ENCODE assay signal across 8 cellular contexts in the genomic region with DNA sequence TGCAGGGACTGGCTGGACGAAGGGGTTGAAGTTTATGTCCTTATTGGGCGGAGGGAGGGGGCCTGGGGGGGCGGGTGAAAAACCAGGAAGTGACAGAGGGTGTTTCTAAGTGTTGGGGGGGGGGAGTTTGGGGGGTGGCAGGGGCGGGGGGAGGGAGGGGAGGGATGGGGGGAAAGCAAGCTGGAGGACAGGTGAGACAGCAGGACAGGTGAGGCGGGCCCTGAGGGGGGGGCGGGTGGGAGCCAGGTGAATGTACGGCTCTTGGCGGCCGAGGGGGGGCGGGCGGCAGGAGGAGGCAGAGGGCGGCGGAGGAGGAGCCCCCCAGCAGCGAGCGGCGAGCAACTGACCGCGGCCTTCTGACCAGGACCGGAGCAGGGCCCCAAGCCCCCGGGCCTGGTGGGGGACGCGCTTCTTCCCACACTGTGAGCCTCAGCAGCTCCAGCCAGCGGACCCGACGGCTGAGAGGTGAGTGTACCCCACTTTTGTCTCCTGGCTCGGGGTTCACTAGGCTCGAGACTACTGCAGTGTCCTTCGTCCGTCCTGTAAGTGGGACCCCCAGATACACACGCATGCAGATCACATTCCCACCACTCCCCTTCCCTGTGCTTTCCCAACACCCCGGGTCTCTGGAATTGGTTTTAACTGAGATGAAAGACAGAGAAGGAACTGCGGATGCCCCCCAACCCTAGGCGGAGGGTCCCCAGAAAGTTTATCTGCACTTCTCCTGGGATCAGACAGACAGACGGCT. TPM values are rescaled to one million over a fixed set of nuclear protein-coding genes. Genes with fewer than 3 reads are reported as not detected.
A peak's percentile ranks its signal among the peaks of the same experiment; 100 is the strongest.
DNase-seq lines count a peak whose midpoint lies in the region; ATAC-seq and TF ChIP-seq lines count a peak whose summit lies in the region.

Gene ZBTB7B, plus strand, starts transcription at position 324 of the 748 bp plus-strand sequence. CDS start 11,859 bp downstream, outside the sequence.

- H3K9me3 Mint-ChIP-seq in stimulated activated naive CD8-positive, alpha-beta T cell treated with anti-CD3 and anti-CD28 coated beads, Interleukin-15, Interleukin-2, amounts not matched to agents 100 ng/mL and 50 ng/mL, for 24 hours, result no peaks in the 10 kb centered on the region
- no peaks in the 10 kb centered on the region for H3K9me3 Mint-ChIP-seq in MCF 10A (ENCODE audit: unreplicated experiment)

- H3K27me3 Mint-ChIP-seq in stimulated activated naive CD8-positive, alpha-beta T cell treated with anti-CD3 and anti-CD28 coated beads, Interleukin-15, Interleukin-2, amounts not matched to agents 100 ng/mL and 50 ng/mL, for 24 hours, result no peaks in the 10 kb centered on the region
- H3K27me3 Mint-ChIP-seq in MCF 10A (ENCODE audit: insufficient read depth, unreplicated experiment), result no peaks in the 10 kb centered on the region

- no peak for DNase-seq in stimulated activated naive CD8-positive, alpha-beta T cell treated with anti-CD3 and anti-CD28 coated beads, Interleukin-15, Interleukin-2, amounts not matched to agents 100 U/mL and 50 U/mL, for 24 hours
- DNase-seq in NCI-H69 (lab: John Stamatoyannopoulos, UW) (peak; percentile 68), MCF 10A (ENCODE audit: unreplicated experiment) (peak; percentile 62), islet precursor cell (peak; percentile 72), smooth muscle cell (lab: John Stamatoyannopoulos, UW; ENCODE audit: unreplicated experiment) (peak; percentile 51), NCI-H187 treated with DMSO at 0.1 percent for 48 hours (lab: John Stamatoyannopoulos, UW) (no peak)

- POLR2A ChIA-PET in MCF 10A (lab: Yijun Ruan, JAX), result interaction anchor here (0.6 to 41.1 kb wide), 17 partner anchors 14 to 1478 kb away, joined by 3 to 1917 read pairs (median 6); partner anchors contain the start of genes ADAM15, CKS1B, FLAD1 and PBXIP1

- CTCF ChIA-PET in MCF 10A (lab: Yijun Ruan, JAX), result interaction anchor here (0.6 to 4.2 kb wide), 16 partner anchors 10 to 675 kb away, joined by 3 to 64 read pairs (median 4); partner anchors contain the start of genes CKS1B, FLAD1, PYGO2 and SHC1

- H2AFZ ChIP-seq in smooth muscle cell (ENCODE audit: low read depth), result peak within 1 kb of the TSS; percentile 50

- peaks cover 35% of the 10 kb centered on the region for H3K79me2 ChIP-seq in smooth muscle cell (ENCODE audit: low read depth)

- H3K4me1 Mint-ChIP-seq in stimulated activated naive CD8-positive, alpha-beta T cell treated with anti-CD3 and anti-CD28 coated beads, Interleukin-15, Interleukin-2, amounts not matched to agents 100 ng/mL and 50 ng/mL, for 24 hours (ENCODE audit: low read depth), result peaks cover 64% of the 10 kb centered on the region
- H3K4me1 Mint-ChIP-seq in MCF 10A (ENCODE audit: insufficient read depth, unreplicated experiment), result peaks cover 56% of the 10 kb centered on the region

- peaks cover 16% of the 10 kb centered on the region for H3K4me1 ChIP-seq in smooth muscle cell (ENCODE audit: low read depth)

- no peaks in the 10 kb centered on the region for H3K27me3 ChIP-seq in smooth muscle cell (ENCODE audit: low read depth)

- peak within 1 kb of the TSS; percentile 94 for H3K27ac Mint-ChIP-seq in stimulated activated naive CD8-positive, alpha-beta T cell treated with anti-CD3 and anti-CD28 coated beads, Interleukin-15, Interleukin-2, amounts not matched to agents 100 ng/mL and 50 ng/mL, for 24 hours
- H3K27ac Mint-ChIP-seq in MCF 10A (ENCODE audit: low read depth, unreplicated experiment), result peak within 1 kb of the TSS; percentile 97

- BruUV-seq in MCF 10A (replicated peaks; lab: Mats Ljungman, UMichigan), result no TSS peak

- no peak for ATAC-seq in stimulated activated naive CD8-positive, alpha-beta T cell treated with anti-CD3 and anti-CD28 coated beads, Interleukin-15, Interleukin-2, amounts not matched to agents 100 U/mL and 50 U/mL, for 24 hours
- ATAC-seq in HG03520 (IDR thresholded peaks at IDR 0.05; ENCODE audit: unreplicated experiment), result no peak

- peak within 1 kb of the TSS; percentile 95 for H3K27ac ChIP-seq in smooth muscle cell (ENCODE audit: low read depth)

- H3K36me3 Mint-ChIP-seq in stimulated activated naive CD8-positive, alpha-beta T cell treated with anti-CD3 and anti-CD28 coated beads, Interleukin-15, Interleukin-2, amounts not matched to agents 100 ng/mL and 50 ng/mL, for 24 hours (ENCODE audit: low read depth), result no peaks in the 10 kb centered on the region
- H3K36me3 Mint-ChIP-seq in MCF 10A (ENCODE audit: insufficient read depth, unreplicated experiment), result peaks cover 17% of the 10 kb centered on the region

- no peaks in the 10 kb centered on the region for H3K36me3 ChIP-seq in smooth muscle cell (ENCODE audit: low read depth)

- H3K4me3 Mint-ChIP-seq in stimulated activated naive CD8-positive, alpha-beta T cell treated with anti-CD3 and anti-CD28 coated beads, Interleukin-15, Interleukin-2, amounts not matched to agents 100 ng/mL and 50 ng/mL, for 24 hours, result peak within 1 kb of the TSS; percentile 92
- peak within 1 kb of the TSS; percentile 90 for H3K4me3 Mint-ChIP-seq in MCF 10A (ENCODE audit: unreplicated experiment)

- H3K9me3 ChIP-seq in smooth muscle cell (replicated peaks; ENCODE audit: low read depth), result no peaks in the 10 kb centered on the region

- WGBS in smooth muscle cell (ENCODE audit: low lambda C conversion rate), result 2% methylated on average over 15 of the region's 34 CpGs

- H3K4me2 ChIP-seq in smooth muscle cell, result peak within 1 kb of the TSS; percentile 86

- peaks cover 18% of the 10 kb centered on the region for H4K20me1 ChIP-seq in smooth muscle cell (ENCODE audit: low read depth)

- intact Hi-C loops in MCF 10A (cut with micrococcal nuclease), result loop anchor here (1.0 to 5.0 kb wide), 5 partner anchors 28 to 445 kb away; partner anchors contain the start of genes CKS1B and UBE2Q1

- peaks cover 10% of the 10 kb centered on the region for H3F3A ChIP-seq in smooth muscle cell (ENCODE audit: low read depth)

- no peak for TF ChIP-seq CTCF in MCF 10A (IDR thresholded peaks at IDR 0.05; ENCODE audit: unreplicated experiment)
- TF ChIP-seq CTCF in smooth muscle cell (IDR thresholded peaks at IDR 0.05; ENCODE audit: borderline replicate concordance, insufficient read depth, poor library complexity, severe bottlenecking), result no peak

- peak within 1 kb of the TSS; percentile 74 for H3K9ac ChIP-seq in smooth muscle cell (ENCODE audit: low read depth)

- peak within 1 kb of the TSS; percentile 73 for H3K4me3 ChIP-seq in smooth muscle cell

RNA-seq across cellular contexts. Expression of gene ZBTB7B, which starts in this region (rescaled TPM):
- total RNA-seq in MCF 10A (2022) (169 and 175 TPM in 2 replicates), smooth muscle cell (15.3 and 15.5 TPM in 2 replicates)
- 7.5 and 10.0 TPM in 2 replicates for polyA plus RNA-seq in smooth muscle cell

Comparison
In these comparisons a context has a peak if more than half of its experiments do, and no peak if none do; other contexts are left out.
1. RNA of gene ZBTB7B (total RNA-seq): 169 to 175 TPM in MCF 10A; 15.3 to 15.5 TPM in smooth muscle cell; every median in the first group is over 10 times any median in the second.
2. DNase-seq: peak in NCI-H69 (single experiment), MCF 10A (single experiment), islet precursor cell (single experiment) and smooth muscle cell (single experiment); none in stimulated activated naive CD8-positive, alpha-beta T cell treated with anti-CD3 and anti-CD28 coated beads, Interleukin-15, Interleukin-2, amounts not matched to agents 100 U/mL and 50 U/mL, for 24 hours (single experiment) and NCI-H187 treated with DMSO at 0.1 percent for 48 hours (single experiment).